Comparison of ENCODE assay signal across 17 cellular contexts in genomic region chr2:100891911-100892642, GRCh38.
DNase-seq lines count a peak whose midpoint lies in the region; ATAC-seq, FAIRE-seq and TF ChIP-seq lines count a peak whose summit lies in the region.
"Had no signal": no experiment of that assay in that cellular context is flagged by ENCODE, and none has a peak within 500 bp of the region (broad histone marks: within the 10 kb centered on the region; RNA-seq: fewer than 3 reads in every experiment).

No MANE protein-coding gene starts in this region.

- POLR2A ChIA-PET in AG04450 (lab: Yijun Ruan, JAX) = interaction anchor here (1.3 kb wide), 1 partner anchor 11 kb away, joined by 3 read pairs; no protein-coding TSS in a partner anchor

- ATAC-seq in right cardiac atrium (peak; percentile 47 to 71), GM21423 (IDR thresholded peaks at IDR 0.05; ENCODE audit: unreplicated experiment) (no peak)
- ATAC-seq: activated CD8-positive, alpha-beta memory T cell treated with anti-CD3 and anti-CD28 coated beads, Interleukin-2, amount 10 ng/mL, durations not matched to agents 7 days and 5 days; T-cell had no signal

- in situ Hi-C loops in astrocyte of the spinal cord (cut with HindIII; ENCODE audit: low sequenced_read_pairs) = no loop called here

- no peak for TF ChIP-seq CTCF in AG04450 (IDR thresholded peaks at IDR 0.05; ENCODE audit: low read depth, low read length)
- TF ChIP-seq CTCF in astrocyte of the spinal cord (IDR thresholded peaks at IDR 0.05; ENCODE audit: low read depth, low read length) = no peak
- TF ChIP-seq CTCF in D721Med (IDR thresholded peaks at IDR 0.05; ENCODE audit: insufficient read depth, missing control alignments) = no peak

- FAIRE-seq in D721Med (lab: Jason Lieb, UNC) = no peak

- no peaks in the 10 kb centered on the region; the same call in 1 of the 2 replicates for H3K9me3 ChIP-seq in AG04450 (ENCODE audit: control insufficient read depth, insufficient read depth, low read length)
- H3K9me3 ChIP-seq in right cardiac atrium (ENCODE audit: control insufficient read depth, low read length) = no peaks in the 10 kb centered on the region
- H3K9me3 ChIP-seq: HAP-1, MG63 had no signal

- DNase-seq in AG04450 (ENCODE audit: low read depth, low spot score) (no peak), M059J (ENCODE audit: low read depth) (peak; percentile 75), astrocyte of the spinal cord (ENCODE audit: low read depth, low spot score) (peak; percentile 75), right cardiac atrium (peak in 2 of 3 donors; percentile 46 to 82), NCI-H446 (lab: John Stamatoyannopoulos, UW) (no peak), D721Med (ENCODE audit: insufficient read length, low spot score) (no peak)
- no peak for DNase-seq in activated CD4-positive, CD25-positive, alpha-beta regulatory T cell (lab: John Stamatoyannopoulos, UW)
- DNase-seq: activated CD8-positive, alpha-beta memory T cell treated with anti-CD3 and anti-CD28 coated beads, Interleukin-2, amount 10 ng/mL, durations not matched to agents 7 days and 5 days; anterior cingulate cortex; MG63; NCI-H69; nucleus accumbens; stimulated activated CD4-positive, alpha-beta T cell treated with anti-CD3 and anti-CD28 coated beads, Interleukin-4, amount 100 ng/mL, for 24 hours; T-cell had no signal

- H3K4me1 ChIP-seq in right cardiac atrium (ENCODE audit: control insufficient read depth, insufficient read depth, low read length) = peaks cover 17% of the 10 kb centered on the region
- H3K4me1 ChIP-seq: HAP-1 had no signal

- H3K27me3 ChIP-seq in AG04450 (ENCODE audit: control insufficient read depth, insufficient read depth, low read length) (no peaks in the 10 kb centered on the region), right cardiac atrium (ENCODE audit: control insufficient read depth, insufficient read depth) (no peaks in the 10 kb centered on the region)
- H3K27me3 ChIP-seq: MG63 had no signal

- intact Hi-C loops in right cardiac atrium (cut with DNase I) = no loop called here

- CTCF ChIA-PET in AG04450 (lab: Charles Lee) = no interaction called here

- H3K27ac ChIP-seq in AG04450 (ENCODE audit: low read depth, low read length) (peak overlapping the region; percentile 48), right cardiac atrium (ENCODE audit: low read length) (peak overlapping the region; percentile 47)
- H3K27ac ChIP-seq: C4-2B had no signal

- H3K4me3 ChIP-seq in AG04450 (ENCODE audit: low read depth, low read length) (no peak overlapping the region), astrocyte of the spinal cord (ENCODE audit: low read depth, low read length) (no peak overlapping the region), right cardiac atrium (ENCODE audit: low read length) (no peak overlapping the region)
- H3K4me3 ChIP-seq: HAP-1, MG63 had no signal

- 64% methylated on average over 16 of the region's 16 CpGs for WGBS in right cardiac atrium

Comparison
In these comparisons a context has a peak if more than half of its experiments do, and no peak if none do; other contexts are left out.
1. DNase-seq: peak in M059J (single experiment), astrocyte of the spinal cord (single experiment) and right cardiac atrium (2 of 3); none in AG04450 (single experiment), activated CD4-positive, CD25-positive, alpha-beta regulatory T cell (0 of 4), NCI-H446 (0 of 2) and D721Med (single experiment).